15 cellular contexts compared by ENCODE assay signal in genomic region chr2:217062774-217063173, GRCh38.
DNase-seq lines count a peak whose midpoint lies in the region; ATAC-seq and TF ChIP-seq lines count a peak whose summit lies in the region.
"Had no signal": no experiment of that assay in that cellular context is flagged by ENCODE, and none has a peak within 500 bp of the region (broad histone marks: within the 10 kb centered on the region; RNA-seq: fewer than 3 reads in every experiment).

No MANE protein-coding gene starts in this region.

- H4K20me1 ChIP-seq in GM23338 (replicated peaks; ENCODE audit: insufficient read depth), result no peaks in the 10 kb centered on the region

- DNase-seq in GM23338 (ENCODE audit: low spot score), result no peak
- DNase-seq in NCI-H69 (lab: John Stamatoyannopoulos, UW), result peak; percentile 5
- no peak for DNase-seq in type B pancreatic cell (ENCODE audit: extremely low spot score, unreplicated experiment)
- DNase-seq in activated gamma-delta T cell treated with Interleukin-2 at 50 U/mL for 16 hours, result no peak
- no peak for DNase-seq in GOT3 (lab: John Stamatoyannopoulos, UW)
- no peak for DNase-seq in Peyer's patch
- DNase-seq: BE2C; CD4-positive, alpha-beta memory T cell; DMS79; GM23248; H9 had no signal

- no peaks in the 10 kb centered on the region for H3K9me3 ChIP-seq in Peyer's patch
- H3K9me3 ChIP-seq: BE2C had no signal

- H3K9me2 ChIP-seq in GM23338 (ENCODE audit: insufficient read depth), result peaks cover 7% of the 10 kb centered on the region; the same call in 1 of the 2 replicates

- no peak overlapping the region for H3K4me3 Mint-ChIP-seq in GM23338
- no peak overlapping the region for H3K4me3 Mint-ChIP-seq in nephron
- no peak overlapping the region for H3K4me3 Mint-ChIP-seq in type B pancreatic cell
- H3K4me3 Mint-ChIP-seq: CD4-positive, alpha-beta memory T cell; H9 had no signal

- peak overlapping the region; percentile 24; the same call in 1 of the 2 replicates for H2AFZ ChIP-seq in GM23338
- H2AFZ ChIP-seq: GM23248 had no signal

- no peak overlapping the region for H3K4me2 ChIP-seq in GM23338

- H3K9me3 Mint-ChIP-seq in GM23338 (peaks cover 5% of the 10 kb centered on the region; the same call in 2 of the 3 replicates), nephron (peaks cover 2% of the 10 kb centered on the region), type B pancreatic cell (peaks cover 5% of the 10 kb centered on the region)

- H3F3A ChIP-seq in GM23338 (replicated peaks; ENCODE audit: low read depth), result no peaks in the 10 kb centered on the region

- H3K79me2 ChIP-seq in GM23338 (replicated peaks; ENCODE audit: insufficient read depth), result no peaks in the 10 kb centered on the region

- H3K36me3 ChIP-seq in GM23338 (ENCODE audit: insufficient read depth) (no peaks in the 10 kb centered on the region), Peyer's patch (no peaks in the 10 kb centered on the region)
- H3K36me3 ChIP-seq: BE2C had no signal

- H3K36me3 Mint-ChIP-seq in GM23338 (ENCODE audit: low read depth) (no peaks in the 10 kb centered on the region; the same call in 2 of the 3 replicates), nephron (ENCODE audit: low read depth) (no peaks in the 10 kb centered on the region), type B pancreatic cell (no peaks in the 10 kb centered on the region)
- H3K36me3 Mint-ChIP-seq: CD4-positive, alpha-beta memory T cell had no signal

- H3K27ac ChIP-seq in GM23338 (ENCODE audit: low read depth) (no peak overlapping the region), Peyer's patch (no peak overlapping the region)
- H3K27ac ChIP-seq: C4-2B, GM23248 had no signal

- ATAC-seq in GM23338, result no peak
- ATAC-seq: GM12878, HepG2 had no signal

- H3K4me1 Mint-ChIP-seq in GM23338, result peaks cover 21% of the 10 kb centered on the region
- H3K4me1 Mint-ChIP-seq in nephron, result peaks cover 35% of the 10 kb centered on the region
- peaks cover 43% of the 10 kb centered on the region for H3K4me1 Mint-ChIP-seq in type B pancreatic cell (ENCODE audit: unreplicated experiment)

- no peak overlapping the region for H3K4me3 ChIP-seq in GM23338
- no peak overlapping the region for H3K4me3 ChIP-seq in Peyer's patch
- H3K4me3 ChIP-seq: GM12878, GM23248 had no signal

- H3K27me3 ChIP-seq in GM23338 (ENCODE audit: insufficient read depth) (no peaks in the 10 kb centered on the region), Peyer's patch (no peaks in the 10 kb centered on the region)
- H3K27me3 ChIP-seq: BE2C had no signal

- H3K27ac Mint-ChIP-seq in GM23338 (no peak overlapping the region), nephron (peak overlapping the region; percentile 74 to 95 (median 93)), type B pancreatic cell (peak overlapping the region; percentile 3)
- H3K27ac Mint-ChIP-seq: CD4-positive, alpha-beta memory T cell; H9 had no signal

- H3K4me1 ChIP-seq in GM23338 (ENCODE audit: insufficient read depth) (peaks cover 12% of the 10 kb centered on the region; the same call in 1 of the 2 replicates), Peyer's patch (no peaks in the 10 kb centered on the region)
- H3K4me1 ChIP-seq: BE2C had no signal

- H3K27me3 Mint-ChIP-seq in GM23338 (ENCODE audit: insufficient read depth, low read depth, poor library complexity) (peaks cover 3% of the 10 kb centered on the region), nephron (ENCODE audit: low read depth) (peaks cover 4% of the 10 kb centered on the region), type B pancreatic cell (no peaks in the 10 kb centered on the region)

- TF ChIP-seq POLR2A in Peyer's patch (IDR thresholded peaks at IDR 0.05), result no peak

- TF ChIP-seq CTCF in GM23338 (conservative IDR thresholded peaks at IDR 0.05; ENCODE audit: low read depth in 2 of 2) (no peak), nephron (IDR thresholded peaks at IDR 0.05; ENCODE audit: unreplicated experiment in 3 of 3) (no peak), type B pancreatic cell (conservative IDR thresholded peaks at IDR 0.05) (no peak), Peyer's patch (IDR thresholded peaks at IDR 0.05) (no peak)

TF ChIP-seq in GM23338, 12 proteins besides CTCF, POLR2A, EP300 and RAD21 (continues in another document):
- TF ChIP-seq POLR2AphosphoS5 (IDR thresholded peaks at IDR 0.05; ENCODE audit: low read depth) (no peak), ZNF462 (CRISPR knock-in tag; IDR thresholded peaks at IDR 0.05) (no peak), STAT1 (IDR thresholded peaks at IDR 0.05; ENCODE audit: unreplicated experiment) (no peak), JUNB (IDR thresholded peaks at IDR 0.05; ENCODE audit: unreplicated experiment) (no peak), EZH2phosphoT487 (IDR thresholded peaks at IDR 0.05; ENCODE audit: unreplicated experiment) (no peak), EZH2 (IDR thresholded peaks at IDR 0.05; ENCODE audit: low read depth, unreplicated experiment) (no peak), NANOG (IDR thresholded peaks at IDR 0.05; ENCODE audit: borderline replicate concordance) (no peak), CREB1 (CRISPR knock-in tag; IDR thresholded peaks at IDR 0.05; ENCODE audit: low read depth) (no peak), ZNF114 (CRISPR knock-in tag; IDR thresholded peaks at IDR 0.05) (no peak), ETS1 (IDR thresholded peaks at IDR 0.05) (no peak), ZNF331 (CRISPR knock-in tag; IDR thresholded peaks at IDR 0.05; ENCODE audit: low read depth) (no peak)
